22 cellular contexts compared by ENCODE assay signal in the genomic region with DNA sequence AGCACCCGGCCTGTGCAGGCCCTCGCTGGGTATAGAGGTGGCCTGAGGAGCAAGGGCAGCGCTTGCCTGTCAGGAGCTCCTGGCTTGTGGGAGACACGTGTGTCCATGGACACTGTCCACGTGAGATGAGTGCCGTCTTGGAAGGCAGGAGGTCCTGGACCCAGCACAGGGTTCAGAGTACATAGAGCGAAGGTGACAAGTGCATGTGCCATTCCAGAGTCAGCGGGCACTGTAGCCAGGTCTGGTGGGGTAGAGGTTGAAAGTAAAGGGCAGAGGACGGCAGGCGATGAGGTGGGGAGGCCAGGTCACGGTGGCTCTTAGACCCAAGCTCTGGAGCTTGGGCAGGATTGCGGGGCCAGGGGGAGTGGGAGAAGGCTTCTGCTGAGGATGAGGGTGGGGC. TPM values are rescaled to one million over a fixed set of nuclear protein-coding genes. Genes with fewer than 3 reads are reported as not detected.
A peak's percentile ranks its signal among the peaks of the same experiment; 100 is the strongest.
DNase-seq lines count a peak whose midpoint lies in the region; ATAC-seq, FAIRE-seq and TF ChIP-seq lines count a peak whose summit lies in the region.
"Had no signal": no experiment of that assay in that cellular context is flagged by ENCODE, and none has a peak within 500 bp of the region (broad histone marks: within the 10 kb centered on the region; RNA-seq: fewer than 3 reads in every experiment).

No MANE protein-coding gene starts in this region.

- no peak overlapping the region for H2AFZ ChIP-seq in HepG2 (ENCODE audit: low read length)
- H2AFZ ChIP-seq: GM23248 had no signal

- POLR2A ChIA-PET in HepG2 (lab: Yijun Ruan, JAX) = no interaction called here

- BruUV-seq in HepG2 (replicated peaks; lab: Mats Ljungman, UMichigan) = no TSS peak

- no peaks in the 10 kb centered on the region for H4K20me1 ChIP-seq in HepG2 (ENCODE audit: insufficient read depth, low read length)

- H3K4me1 Mint-ChIP-seq in activated T-helper 1 cell treated with anti-CD3 and anti-CD28 coated beads, Interleukin-12 subunit alpha, Interleukin-12 subunit beta, Interleukin-2, Interleukin-4 antibody, amounts not matched to agents 30 ng/mL and 10 ng/mL and 1 ng/mL, durations not matched to agents 14 hours and 24 hours and 36 hours (ENCODE audit: low read depth) = peaks cover 8% of the 10 kb centered on the region
- H3K4me1 Mint-ChIP-seq in naive B cell = peaks cover 20 to 26% (median 22%) of the 10 kb centered on the region in 3 donors
- H3K4me1 Mint-ChIP-seq in immature natural killer cell = no peaks in the 10 kb centered on the region

- FAIRE-seq in HepG2 (lab: Jason Lieb, UNC) = no peak
- FAIRE-seq: islet of Langerhans had no signal

- no peaks in the 10 kb centered on the region for H3K27me3 Mint-ChIP-seq in activated T-helper 1 cell treated with anti-CD3 and anti-CD28 coated beads, Interleukin-12 subunit alpha, Interleukin-12 subunit beta, Interleukin-2, Interleukin-4 antibody, amounts not matched to agents 30 ng/mL and 10 ng/mL and 1 ng/mL, durations not matched to agents 14 hours and 24 hours and 36 hours (ENCODE audit: insufficient read depth)
- H3K27me3 Mint-ChIP-seq in naive B cell (no peaks in the 10 kb centered on the region), immature natural killer cell (ENCODE audit: low read depth in 3 of 3) (peaks cover 2% of the 10 kb centered on the region in 3 donors)
- H3K27me3 Mint-ChIP-seq: CD4-positive, alpha-beta T cell; type B pancreatic cell had no signal

- intact Hi-C loops in HepG2 (cut with micrococcal nuclease; ENCODE audit: unreplicated experiment) = no loop called here
- intact Hi-C loops in activated T-helper 1 cell treated with anti-CD3 and anti-CD28 coated beads, Interleukin-12 subunit alpha, Interleukin-12 subunit beta, Interleukin-2, Interleukin-4 antibody, amounts not matched to agents 30 ng/mL and 10 ng/mL and 1 ng/mL, durations not matched to agents 14 hours and 24 hours and 36 hours (cut with micrococcal nuclease) = no loop called here

- peak overlapping the region; percentile 71 to 88 for H3K27ac ChIP-seq in liver (ENCODE audit: low read depth in 1 of 2, low read length in 2 of 2)
- H3K27ac ChIP-seq in HepG2 (ENCODE audit: extremely low read length, insufficient read depth, low read length) = no peak overlapping the region
- H3K27ac ChIP-seq: dorsolateral prefrontal cortex, gastroesophageal sphincter, GM23248, HL-60 had no signal

- CTCF ChIA-PET in HepG2 (lab: Yijun Ruan, JAX; ENCODE audit: low intra/inter-chr PET ratio, low total read pairs) = no interaction called here

- H3K36me3 ChIP-seq in liver (ENCODE audit: control insufficient read depth in 4 of 4, insufficient read depth in 3 of 4, low read depth in 1 of 4, low read length in 3 of 4) (peaks cover 6 to 36% (median 16%) of the 10 kb centered on the region in 4 donors), HepG2 (replicated peaks in 1 of 2; ENCODE audit: control insufficient read depth in 1 of 2, insufficient read depth in 2 of 2, low read length in 2 of 2) (peaks cover 20 to 76% of the 10 kb centered on the region in 2 experiments)

- no peak for DNase-seq in HepG2 (ENCODE audit: low spot score)
- DNase-seq in activated T-helper 1 cell treated with anti-CD3 and anti-CD28 coated beads, Interleukin-12 subunit alpha, Interleukin-12 subunit beta, Interleukin-2, Interleukin-4 antibody, amounts not matched to agents 30 ng/mL and 10 ng/mL and 1 ng/mL, durations not matched to agents 14 hours and 24 hours and 36 hours (ENCODE audit: low spot score) = no peak
- no peak for DNase-seq in naive B cell
- DNase-seq in immature natural killer cell = no peak
- DNase-seq in NCI-H187 (lab: John Stamatoyannopoulos, UW) = no peak
- DNase-seq: activated CD4-positive, CD25-positive, alpha-beta regulatory T cell treated with anti-CD3 and anti-CD28 coated beads, Interleukin-2, amount 50 U/mL, for 72 hours; CD4-positive, alpha-beta T cell; DMS153; dorsolateral prefrontal cortex; GM23248; left ventricle myocardium superior; midbrain; natural killer cell; NCI-H1048; NCI-H1694; substantia nigra had no signal

- ATAC-seq in HepG2 (no peak), naive B cell (ENCODE audit: low read depth in 2 of 2) (no peak), HG03442 (IDR thresholded peaks at IDR 0.05; ENCODE audit: unreplicated experiment) (no peak)
- ATAC-seq: gastroesophageal sphincter, left ventricle myocardium superior, natural killer cell had no signal

- in situ Hi-C loops in HepG2 (cut with HindIII; ENCODE audit: extremely low pct_ligation_motif_present, low pct_unique_long_range_greater_than_20kb) = no loop called here

- H3K4me1 ChIP-seq in liver (ENCODE audit: control insufficient read depth in 4 of 4, insufficient read depth in 4 of 4, low read length in 3 of 4) = peaks cover 10 to 28% (median 16%) of the 10 kb centered on the region in 4 donors
- no peaks in the 10 kb centered on the region for H3K4me1 ChIP-seq in HepG2 (ENCODE audit: insufficient read depth, low read length)

- TF ChIP-seq EP300 in HepG2 (IDR thresholded peaks at IDR 0.05; ENCODE audit: low read depth in 2 of 2, low read length in 2 of 2) (no peak), HepG2 (CRISPR knock-in tag; IDR thresholded peaks at IDR 0.05; ENCODE audit: borderline replicate concordance) (no peak)

- TF ChIP-seq CTCF in liver (IDR thresholded peaks at IDR 0.05; ENCODE audit: low read depth, low read length, missing input control) = no peak
- TF ChIP-seq CTCF in HepG2 (CRISPR knock-in tag; IDR thresholded peaks at IDR 0.05) = no peak

- TF ChIP-seq RAD21 in liver (IDR thresholded peaks at IDR 0.05) (peak; percentile 38 to 53), HepG2 (CRISPR knock-in tag; IDR thresholded peaks at IDR 0.05) (no peak)

- H3K27ac Mint-ChIP-seq in activated T-helper 1 cell treated with anti-CD3 and anti-CD28 coated beads, Interleukin-12 subunit alpha, Interleukin-12 subunit beta, Interleukin-2, Interleukin-4 antibody, amounts not matched to agents 30 ng/mL and 10 ng/mL and 1 ng/mL, durations not matched to agents 14 hours and 24 hours and 36 hours = peak overlapping the region; percentile 49
- H3K27ac Mint-ChIP-seq in naive B cell = peak overlapping the region in 4 of 6 donors; percentile 76 to 95 (median 80)
- peak overlapping the region in 2 of 6 donors; percentile 40 to 60 for H3K27ac Mint-ChIP-seq in immature natural killer cell
- H3K27ac Mint-ChIP-seq: CD4-positive, alpha-beta T cell; type B pancreatic cell had no signal

- no peak overlapping the region for H3K4me2 ChIP-seq in HepG2 (ENCODE audit: low read depth, low read length)

- H3K4me3 Mint-ChIP-seq in activated T-helper 1 cell treated with anti-CD3 and anti-CD28 coated beads, Interleukin-12 subunit alpha, Interleukin-12 subunit beta, Interleukin-2, Interleukin-4 antibody, amounts not matched to agents 30 ng/mL and 10 ng/mL and 1 ng/mL, durations not matched to agents 14 hours and 24 hours and 36 hours = no peak overlapping the region
- H3K4me3 Mint-ChIP-seq in naive B cell (no peak overlapping the region), immature natural killer cell (no peak overlapping the region)
- H3K4me3 Mint-ChIP-seq: CD4-positive, alpha-beta T cell; natural killer cell; type B pancreatic cell had no signal

- H3K9ac ChIP-seq in liver (ENCODE audit: low read depth in 1 of 2, low read length in 2 of 2) (peak overlapping the region in 1 of 2 donors; percentile 50), HepG2 (ENCODE audit: insufficient read depth, low read depth, low read length) (no peak overlapping the region)
- H3K9ac ChIP-seq: GM23248 had no signal

- H3K27me3 ChIP-seq in liver (ENCODE audit: control insufficient read depth in 4 of 4, insufficient read depth in 4 of 4, low read length in 3 of 4) (no peaks in the 10 kb centered on the region), HepG2 (ENCODE audit: control insufficient read depth in 1 of 2, insufficient read depth in 2 of 2, low read length in 2 of 2) (no peaks in the 10 kb centered on the region)
- H3K27me3 ChIP-seq: dorsolateral prefrontal cortex, gastroesophageal sphincter had no signal

- no peaks in the 10 kb centered on the region for H3K9me3 ChIP-seq in liver (ENCODE audit: control insufficient read depth in 4 of 4, low read length in 3 of 4)
- H3K9me3 ChIP-seq in HepG2 (ENCODE audit: low read length) = no peaks in the 10 kb centered on the region
- H3K9me3 ChIP-seq: gastroesophageal sphincter had no signal

- 42% methylated on average over 12 of the region's 12 CpGs for WGBS in liver
- WGBS in HepG2 (ENCODE audit: low lambda C conversion rate) = 94% methylated on average over 12 of the region's 12 CpGs

- peaks cover 33% of the 10 kb centered on the region for H3K36me3 Mint-ChIP-seq in activated T-helper 1 cell treated with anti-CD3 and anti-CD28 coated beads, Interleukin-12 subunit alpha, Interleukin-12 subunit beta, Interleukin-2, Interleukin-4 antibody, amounts not matched to agents 30 ng/mL and 10 ng/mL and 1 ng/mL, durations not matched to agents 14 hours and 24 hours and 36 hours (ENCODE audit: low read depth)
- H3K36me3 Mint-ChIP-seq in naive B cell (peaks cover 11% of the 10 kb centered on the region in 2 donors), immature natural killer cell (peaks cover 19 to 40% (median 24%) of the 10 kb centered on the region in 3 donors)

- H3K4me3 ChIP-seq in liver (ENCODE audit: low read depth in 1 of 3, low read length in 3 of 3) = no peak overlapping the region
- H3K4me3 ChIP-seq in HepG2 (replicated peaks in 1 of 3; ENCODE audit: insufficient read depth in 1 of 3, low read depth in 2 of 3, low read length in 3 of 3) = no peak overlapping the region
- H3K4me3 ChIP-seq: dorsolateral prefrontal cortex, gastroesophageal sphincter, GM23248 had no signal

- no peaks in the 10 kb centered on the region for H3K79me2 ChIP-seq in HepG2 (ENCODE audit: insufficient read depth, low read length)

- H3K9me3 Mint-ChIP-seq in activated T-helper 1 cell treated with anti-CD3 and anti-CD28 coated beads, Interleukin-12 subunit alpha, Interleukin-12 subunit beta, Interleukin-2, Interleukin-4 antibody, amounts not matched to agents 30 ng/mL and 10 ng/mL and 1 ng/mL, durations not matched to agents 14 hours and 24 hours and 36 hours = no peaks in the 10 kb centered on the region
- H3K9me3 Mint-ChIP-seq in naive B cell = no peaks in the 10 kb centered on the region
- no peaks in the 10 kb centered on the region for H3K9me3 Mint-ChIP-seq in immature natural killer cell
- H3K9me3 Mint-ChIP-seq: CD4-positive, alpha-beta T cell; natural killer cell; type B pancreatic cell had no signal

- no peak for TF ChIP-seq POLR2A in HepG2 (IDR thresholded peaks at IDR 0.05; ENCODE audit: insufficient read depth in 1 of 2, low read depth in 2 of 2, low read length in 2 of 2)

RNA-seq across cellular contexts. Expression of gene TADA2B, which starts 28.4 kb away (rescaled TPM):
- total RNA-seq in liver (10 to 100 TPM; 12.8 to 13.8 TPM), HepG2 (2016; rRNA removed; fragmentation: Illumina TruSeq; extraction: Trizol) (8.6 and 8.9 TPM in 2 replicates)
- polyA plus RNA-seq in liver (10 to 100 TPM in 1 of 2 donors, 1 to 10 TPM in 1; 3.6 to 12.5 TPM), HepG2 (2011; rRNA removed) (4.6 and 5.1 TPM in 2 replicates), naive B cell (ENCODE audit: low read depth in 6 of 6) (1 to 10 TPM; 4.2 to 6.3 (median 5.1) TPM), immature natural killer cell (1 to 10 TPM; 2.1 to 3.9 (median 3.0) TPM)
- 2.2 and 3.1 TPM in 2 replicates for total RNA-seq in HepG2 (2016; cell fraction: cytosol; rRNA removed; fragmentation: Illumina TruSeq; extraction: Trizol; ENCODE audit: low read depth)
- total RNA-seq in HepG2 (2016; cell fraction: insoluble cytoplasmic fraction; rRNA removed; fragmentation: Illumina TruSeq; extraction: Trizol) = 7.2 and 8.0 TPM in 2 replicates
- total RNA-seq in HepG2 (2016; cell fraction: membrane; rRNA removed; fragmentation: Illumina TruSeq; extraction: Trizol) = 11.2 and 13.1 TPM in 2 replicates
- total RNA-seq in HepG2 (2016; cell fraction: nucleus; rRNA removed; fragmentation: Illumina TruSeq; extraction: Trizol) = 5.6 and 5.9 TPM in 2 replicates
- 5.0 and 5.2 TPM in 2 replicates for polyA plus RNA-seq in HepG2 (2011; cell fraction: cytosol; rRNA removed)
- 5.8 and 6.6 TPM in 2 replicates for polyA plus RNA-seq in HepG2 (2011; cell fraction: nucleus; rRNA removed)
- polyA plus RNA-seq in HepG2 (2012) = 8.0 and 9.4 TPM in 2 replicates
- 2.2 and 2.7 TPM in 2 replicates for polyA plus RNA-seq in HepG2 (2016; cell fraction: cytosol; fragmentation: Illumina TruSeq; extraction: Trizol; ENCODE audit: low read depth)
- polyA plus RNA-seq in HepG2 (2016; cell fraction: insoluble cytoplasmic fraction; fragmentation: Illumina TruSeq; extraction: Trizol; ENCODE audit: low read depth) = 10.4 and 13.0 TPM in 2 replicates
- polyA plus RNA-seq in HepG2 (2016; cell fraction: membrane; fragmentation: Illumina TruSeq; extraction: Trizol; ENCODE audit: low read depth) = 8.6 and 9.7 TPM in 2 replicates
- polyA plus RNA-seq in HepG2 (2016; cell fraction: nucleus; fragmentation: Illumina TruSeq; extraction: Trizol; ENCODE audit: insufficient read depth, low read depth) = 10.6 and 12.8 TPM in 2 replicates
- polyA minus RNA-seq in HepG2 (2011; rRNA and poly(A)+ RNA removed; ENCODE audit: low replicate concordance) = 6.9 and 14.2 TPM in 2 replicates
- polyA minus RNA-seq in HepG2 (2011; cell fraction: cytosol; rRNA and poly(A)+ RNA removed) = 3.9 and 5.1 TPM in 2 replicates
- 5.9 and 6.6 TPM in 2 replicates for polyA minus RNA-seq in HepG2 (2011; cell fraction: nucleus; rRNA and poly(A)+ RNA removed)
- total RNA-seq in activated T-helper 1 cell treated with anti-CD3 and anti-CD28 coated beads, Interleukin-12 subunit alpha, Interleukin-12 subunit beta, Interleukin-2, Interleukin-4 antibody, amounts not matched to agents 30 ng/mL and 10 ng/mL and 1 ng/mL, durations not matched to agents 14 hours and 24 hours and 36 hours = 15.2 and 16.8 TPM in 2 replicates

RNA-seq across cellular contexts. Expression of gene GRPEL1, which starts 53.0 kb away (rescaled TPM):
- 10 to 100 TPM in 1 of 2 donors, 1 to 10 TPM in 1; 9.8 to 35.2 TPM for total RNA-seq in liver
- 10 to 100 TPM; 45.2 to 98.1 TPM for polyA plus RNA-seq in liver
- 141 and 213 TPM in 2 replicates for total RNA-seq in HepG2 (2016; rRNA removed; fragmentation: Illumina TruSeq; extraction: Trizol)
- 24.3 and 28.6 TPM in 2 replicates for total RNA-seq in HepG2 (2016; cell fraction: cytosol; rRNA removed; fragmentation: Illumina TruSeq; extraction: Trizol; ENCODE audit: low read depth)
- total RNA-seq in HepG2 (2016; cell fraction: insoluble cytoplasmic fraction; rRNA removed; fragmentation: Illumina TruSeq; extraction: Trizol) = 139 and 219 TPM in 2 replicates
- total RNA-seq in HepG2 (2016; cell fraction: membrane; rRNA removed; fragmentation: Illumina TruSeq; extraction: Trizol) = 37.5 and 43.6 TPM in 2 replicates
- 48.8 and 49.5 TPM in 2 replicates for total RNA-seq in HepG2 (2016; cell fraction: nucleus; rRNA removed; fragmentation: Illumina TruSeq; extraction: Trizol)
- polyA plus RNA-seq in HepG2 (2011; rRNA removed) = 27.2 and 32.3 TPM in 2 replicates
- 30.3 and 39.4 TPM in 2 replicates for polyA plus RNA-seq in HepG2 (2011; cell fraction: cytosol; rRNA removed)
- 12.6 and 17.4 TPM in 2 replicates for polyA plus RNA-seq in HepG2 (2011; cell fraction: nucleus; rRNA removed)
- 52.6 and 70.0 TPM in 2 replicates for polyA plus RNA-seq in HepG2 (2012)
- 28.9 and 31.1 TPM in 2 replicates for polyA plus RNA-seq in HepG2 (2016; cell fraction: cytosol; fragmentation: Illumina TruSeq; extraction: Trizol; ENCODE audit: low read depth)
- 220 and 231 TPM in 2 replicates for polyA plus RNA-seq in HepG2 (2016; cell fraction: insoluble cytoplasmic fraction; fragmentation: Illumina TruSeq; extraction: Trizol; ENCODE audit: low read depth)
- polyA plus RNA-seq in HepG2 (2016; cell fraction: membrane; fragmentation: Illumina TruSeq; extraction: Trizol; ENCODE audit: low read depth) = 28.9 and 29.2 TPM in 2 replicates
- polyA plus RNA-seq in HepG2 (2016; cell fraction: nucleus; fragmentation: Illumina TruSeq; extraction: Trizol; ENCODE audit: insufficient read depth, low read depth) = 73.7 and 88.9 TPM in 2 replicates
- 23.2 and 27.5 TPM in 2 replicates for polyA minus RNA-seq in HepG2 (2011; rRNA and poly(A)+ RNA removed; ENCODE audit: low replicate concordance)
- 19.1 and 25.1 TPM in 2 replicates for polyA minus RNA-seq in HepG2 (2011; cell fraction: cytosol; rRNA and poly(A)+ RNA removed)
- polyA minus RNA-seq in HepG2 (2011; cell fraction: nucleus; rRNA and poly(A)+ RNA removed) = 36.8 and 50.7 TPM in 2 replicates
- total RNA-seq in activated T-helper 1 cell treated with anti-CD3 and anti-CD28 coated beads, Interleukin-12 subunit alpha, Interleukin-12 subunit beta, Interleukin-2, Interleukin-4 antibody, amounts not matched to agents 30 ng/mL and 10 ng/mL and 1 ng/mL, durations not matched to agents 14 hours and 24 hours and 36 hours = 106 and 115 TPM in 2 replicates
- 10 to 100 TPM; 29.8 to 36.1 (median 32.2) TPM for polyA plus RNA-seq in naive B cell (ENCODE audit: low read depth in 6 of 6)
- 10 to 100 TPM; 40.4 to 58.9 (median 41.8) TPM for polyA plus RNA-seq in immature natural killer cell
